Comparison of ENCODE assay signal across 8 cellular contexts in the genomic region with DNA sequence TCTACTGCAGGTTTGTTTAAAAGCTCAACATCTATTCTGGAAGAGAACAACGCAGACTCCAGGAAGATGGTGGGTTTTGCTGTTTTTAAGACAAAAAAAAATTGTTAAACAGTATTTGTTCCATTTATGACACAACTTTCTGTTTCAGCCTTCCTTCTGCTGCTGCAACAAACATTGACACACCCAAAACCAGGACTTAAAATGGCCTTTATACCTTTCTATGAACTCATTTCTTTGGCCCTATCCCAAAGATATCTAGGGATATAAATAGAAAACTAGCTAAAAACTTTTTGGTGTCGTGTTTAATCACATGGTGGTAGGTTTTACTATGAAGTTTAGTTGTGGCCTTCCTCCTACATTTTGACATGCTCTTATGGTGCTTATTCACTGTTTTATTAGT. TPM values are rescaled to one million over a fixed set of nuclear protein-coding genes. Genes with fewer than 3 reads are reported as not detected.
A peak's percentile ranks its signal among the peaks of the same experiment; 100 is the strongest.
DNase-seq lines count a peak whose midpoint lies in the region; ATAC-seq and TF ChIP-seq lines count a peak whose summit lies in the region.

No MANE protein-coding gene starts in this region.

- H3K23ac ChIP-seq in mesenchymal stem cell (ENCODE audit: low read length in 2 of 2), result no peak overlapping the region

- H3K18ac ChIP-seq in mesenchymal stem cell (ENCODE audit: low read depth in 1 of 2, low read length in 2 of 2), result no peak overlapping the region

- H3K27ac ChIP-seq in mesenchymal stem cell (ENCODE audit: low read length, poor library complexity, severe bottlenecking), result no peak overlapping the region

- no peak overlapping the region for H2BK15ac ChIP-seq in mesenchymal stem cell (ENCODE audit: low read depth, poor library complexity, severe bottlenecking)

- no peaks in the 10 kb centered on the region for H3K9me3 ChIP-seq in mesenchymal stem cell (ENCODE audit: control insufficient read depth, low read length)

- peak overlapping the region; percentile 93 for H3K4me3 Mint-ChIP-seq in activated CD4-positive, alpha-beta memory T cell treated with anti-CD3 and anti-CD28 coated beads, Interleukin-2, amount 10 ng/mL, durations not matched to agents 7 days and 5 days

- H4K8ac ChIP-seq in mesenchymal stem cell (ENCODE audit: low read length), result no peak overlapping the region

- H3K4ac ChIP-seq in mesenchymal stem cell (ENCODE audit: low read depth in 1 of 2, low read length in 2 of 2), result no peak overlapping the region

- H2BK120ac ChIP-seq in mesenchymal stem cell (ENCODE audit: low read depth, low read length), result no peak overlapping the region

- WGBS in mesenchymal stem cell, result no CpG with 5 or more reads among the region's 2 CpGs

- no peak overlapping the region for H3K4me2 ChIP-seq in mesenchymal stem cell (ENCODE audit: low read length, poor library complexity, severe bottlenecking)

- TF ChIP-seq CTCF in GM10266 (IDR thresholded peaks at IDR 0.05; ENCODE audit: control insufficient read depth, insufficient read depth, low read depth, missing control alignments), result no peak

- peaks cover 17% of the 10 kb centered on the region for H3K4me1 ChIP-seq in mesenchymal stem cell (ENCODE audit: control insufficient read depth, insufficient read depth, low read depth, low read length)

- CTCF ChIA-PET in activated CD4-positive, alpha-beta memory T cell treated with anti-CD3 and anti-CD28 coated beads, Interleukin-2, amount 10 ng/mL, durations not matched to agents 7 days and 5 days (lab: Charles Lee), result interaction anchor here (2.3 to 2.7 kb wide), 3 partner anchors 16 to 159 kb away, joined by 5 to 24 read pairs (median 11); partner anchors contain the start of gene TTC21B

- DNase-seq in GM10266 (ENCODE audit: extremely low spot score), result peak; percentile 18
- no peak for DNase-seq in activated CD4-positive, alpha-beta memory T cell treated with anti-CD3 and anti-CD28 coated beads, Interleukin-2, amount 10 ng/mL, durations not matched to agents 7 days and 5 days
- peak; percentile 10 for DNase-seq in mesenchymal stem cell
- no peak for DNase-seq in RKO (ENCODE audit: low spot score)
- no peak for DNase-seq in G401 (ENCODE audit: low spot score)
- no peak for DNase-seq in NCI-H526 treated with DMSO at 0.1 percent for 48 hours (lab: John Stamatoyannopoulos, UW)
- no peak for DNase-seq in NCI-H146 treated with DMSO at 0.1 percent for 48 hours (lab: John Stamatoyannopoulos, UW; ENCODE audit: unreplicated experiment)

- peaks cover 0 to 2% of the 10 kb centered on the region in 2 experiments for H3K36me3 ChIP-seq in mesenchymal stem cell (ENCODE audit: control insufficient read depth in 1 of 2, insufficient read depth in 2 of 2, low read depth in 1 of 2, low read length in 2 of 2)

- H3K9me3 Mint-ChIP-seq in activated CD4-positive, alpha-beta memory T cell treated with anti-CD3 and anti-CD28 coated beads, Interleukin-2, amount 10 ng/mL, durations not matched to agents 7 days and 5 days, result peaks cover 2% of the 10 kb centered on the region

- ATAC-seq in HG02678 (IDR thresholded peaks at IDR 0.05; ENCODE audit: unreplicated experiment), result peak; percentile 19

- POLR2A ChIA-PET in activated CD4-positive, alpha-beta memory T cell treated with anti-CD3 and anti-CD28 coated beads, Interleukin-2, amount 10 ng/mL, durations not matched to agents 7 days and 5 days (lab: Charles Lee), result interaction anchor here (0.9 to 3.1 kb wide), 16 partner anchors 8 to 158 kb away, joined by 3 to 15 read pairs (median 4); partner anchors contain the start of gene TTC21B

- H3K27me3 ChIP-seq in mesenchymal stem cell (ENCODE audit: control insufficient read depth in 1 of 2, insufficient read depth in 1 of 2, low read length in 2 of 2), result peaks cover 0 to 14% of the 10 kb centered on the region in 2 experiments

- H3K4me3 ChIP-seq in mesenchymal stem cell (ENCODE audit: insufficient read depth in 1 of 2, low read depth in 1 of 2, low read length in 2 of 2), result peak overlapping the region in 1 of 2 experiments; percentile 76

- peak overlapping the region; percentile 53 for H2AFZ ChIP-seq in mesenchymal stem cell (ENCODE audit: low read depth, low read length)

- peaks cover 30% of the 10 kb centered on the region for H3K36me3 Mint-ChIP-seq in activated CD4-positive, alpha-beta memory T cell treated with anti-CD3 and anti-CD28 coated beads, Interleukin-2, amount 10 ng/mL, durations not matched to agents 7 days and 5 days (ENCODE audit: low read depth)

- no peak overlapping the region for H2AK5ac ChIP-seq in mesenchymal stem cell (ENCODE audit: low read length, severe bottlenecking)

- in situ Hi-C loops in G401 (cut with HindIII; ENCODE audit: low sequenced_read_pairs), result no loop called here

- H3K9ac ChIP-seq in mesenchymal stem cell (ENCODE audit: low read length), result no peak overlapping the region

- no peak overlapping the region for H3K14ac ChIP-seq in mesenchymal stem cell (ENCODE audit: low read length in 2 of 2)

- H3K79me1 ChIP-seq in mesenchymal stem cell (replicated peaks; ENCODE audit: low read length, poor library complexity, severe bottlenecking), result peaks cover 5% of the 10 kb centered on the region

- no peak overlapping the region for H4K91ac ChIP-seq in mesenchymal stem cell (ENCODE audit: low read length)

- H3K27ac Mint-ChIP-seq in activated CD4-positive, alpha-beta memory T cell treated with anti-CD3 and anti-CD28 coated beads, Interleukin-2, amount 10 ng/mL, durations not matched to agents 7 days and 5 days, result peak overlapping the region; percentile 95

- H3K27me3 Mint-ChIP-seq in activated CD4-positive, alpha-beta memory T cell treated with anti-CD3 and anti-CD28 coated beads, Interleukin-2, amount 10 ng/mL, durations not matched to agents 7 days and 5 days, result peaks cover 8% of the 10 kb centered on the region

- H2BK12ac ChIP-seq in mesenchymal stem cell (ENCODE audit: low read length in 2 of 2), result no peak overlapping the region

- peaks cover 40% of the 10 kb centered on the region for H3K4me1 Mint-ChIP-seq in activated CD4-positive, alpha-beta memory T cell treated with anti-CD3 and anti-CD28 coated beads, Interleukin-2, amount 10 ng/mL, durations not matched to agents 7 days and 5 days

- no peak overlapping the region for H2BK5ac ChIP-seq in mesenchymal stem cell (ENCODE audit: low read depth, low read length, poor library complexity, severe bottlenecking)

RNA-seq across cellular contexts. Expression of gene GALNT3, which starts 1.0 kb away (rescaled TPM):
- total RNA-seq in activated CD4-positive, alpha-beta memory T cell treated with anti-CD3 and anti-CD28 coated beads, Interleukin-2, amount 10 ng/mL, durations not matched to agents 7 days and 5 days, result 10 to 100 TPM; 27.7 to 28.0 TPM
- 3.3 TPM for polyA plus RNA-seq in mesenchymal stem cell (2013, experiment 1 of 2)
- 3.7 TPM for polyA plus RNA-seq in mesenchymal stem cell (2013, experiment 2 of 2)
- not detected in 2 replicates for total RNA-seq in G401 (2014; rRNA removed; shearing (Covaris generic))

Comparison
In these comparisons a context has a peak if more than half of its experiments do, and no peak if none do; other contexts are left out.
1. DNase-seq: peak in GM10266 (single experiment) and mesenchymal stem cell (single experiment); none in activated CD4-positive, alpha-beta memory T cell treated with anti-CD3 and anti-CD28 coated beads, Interleukin-2, amount 10 ng/mL, durations not matched to agents 7 days and 5 days (single experiment), RKO (single experiment), G401 (single experiment), NCI-H526 treated with DMSO at 0.1 percent for 48 hours (single experiment) and NCI-H146 treated with DMSO at 0.1 percent for 48 hours (single experiment).
2. RNA of gene GALNT3, which starts 1.0 kb away (total RNA-seq): 27.7 to 28.0 TPM in activated CD4-positive, alpha-beta memory T cell treated with anti-CD3 and anti-CD28 coated beads, Interleukin-2, amount 10 ng/mL, durations not matched to agents 7 days and 5 days; not detected in G401; every median in the first group is over 10 times any median in the second.